ENCODE assay signal across 12 cellular contexts in genomic region chr4:26298198-26298950, GRCh38. TPM values are rescaled to one million over a fixed set of nuclear protein-coding genes. Genes with fewer than 3 reads are reported as not detected.
DNase-seq lines count a peak whose midpoint lies in the region; ATAC-seq and TF ChIP-seq lines count a peak whose summit lies in the region.
"Had no signal": no experiment of that assay in that cellular context is flagged by ENCODE, and none has a peak within 500 bp of the region (broad histone marks: within the 10 kb centered on the region; RNA-seq: fewer than 3 reads in every experiment).

No MANE protein-coding gene starts in this region.

- TF ChIP-seq POLR2A in heart left ventricle (IDR thresholded peaks at IDR 0.05): no peak

- peak overlapping the region; percentile 66 for H3K27ac ChIP-seq in CD4-positive, CD25-positive, alpha-beta regulatory T cell (ENCODE audit: insufficient read depth, low read length, poor library complexity, severe bottlenecking)
- H3K27ac ChIP-seq in iPS-18a (ENCODE audit: low read length): peak overlapping the region; percentile 79
- peak overlapping the region in 1 of 12 donors; percentile 38 for H3K27ac ChIP-seq in heart left ventricle
- H3K27ac ChIP-seq: foreskin keratinocyte, left ventricle myocardium inferior had no signal

- in situ Hi-C loops in astrocyte of the cerebellum (cut with HindIII; ENCODE audit: low sequenced_read_pairs): no loop called here

- H3K27ac Mint-ChIP-seq in CD4-positive, CD25-positive, alpha-beta regulatory T cell: peak overlapping the region; percentile 15 to 82 (median 50)
- H3K27ac Mint-ChIP-seq in HFFc6: peak overlapping the region; percentile 63

- no peaks in the 10 kb centered on the region for H3K27me3 Mint-ChIP-seq in CD4-positive, CD25-positive, alpha-beta regulatory T cell
- no peaks in the 10 kb centered on the region for H3K27me3 Mint-ChIP-seq in HFFc6 (ENCODE audit: insufficient read depth)

- no peaks in the 10 kb centered on the region for H3K36me3 Mint-ChIP-seq in CD4-positive, CD25-positive, alpha-beta regulatory T cell
- no peaks in the 10 kb centered on the region for H3K36me3 Mint-ChIP-seq in HFFc6 (ENCODE audit: low read depth)

- H3K9ac ChIP-seq in iPS-18a (ENCODE audit: low read length): peak overlapping the region; percentile 11

- TF ChIP-seq CTCF in HFFc6 (IDR thresholded peaks at IDR 0.05) (no peak), astrocyte of the cerebellum (IDR thresholded peaks at IDR 0.05; ENCODE audit: low read depth, low read length, missing control alignments) (no peak), heart left ventricle (IDR thresholded peaks at IDR 0.05) (no peak)

- H3K27me3 ChIP-seq in CD4-positive, CD25-positive, alpha-beta regulatory T cell (ENCODE audit: control insufficient read depth, insufficient read depth, low read length): no peaks in the 10 kb centered on the region
- H3K27me3 ChIP-seq in iPS-18a (ENCODE audit: control insufficient read depth, insufficient read depth, low read length): no peaks in the 10 kb centered on the region
- no peaks in the 10 kb centered on the region for H3K27me3 ChIP-seq in heart left ventricle

- peak overlapping the region; percentile 90 for H3K4me3 ChIP-seq in CD4-positive, CD25-positive, alpha-beta regulatory T cell (ENCODE audit: low read depth, low read length)
- H3K4me3 ChIP-seq in astrocyte of the cerebellum (ENCODE audit: low read depth, low read length) (no peak overlapping the region), iPS-18a (ENCODE audit: low read length) (peak overlapping the region; percentile 31), heart left ventricle (no peak overlapping the region)
- H3K4me3 ChIP-seq: left ventricle myocardium inferior had no signal

- peak overlapping the region; percentile 20 to 83 (median 64) for H3K4me3 Mint-ChIP-seq in CD4-positive, CD25-positive, alpha-beta regulatory T cell
- H3K4me3 Mint-ChIP-seq in HFFc6: peak overlapping the region; percentile 52

- no peak for DNase-seq in CD4-positive, CD25-positive, alpha-beta regulatory T cell
- DNase-seq in HFFc6 (peak; percentile 52), astrocyte of the cerebellum (ENCODE audit: low read depth) (peak; percentile 83), amygdala (lab: John Stamatoyannopoulos, UW) (no peak), SW480 (ENCODE audit: low spot score) (no peak), heart left ventricle (no peak), NCI-H526 (lab: John Stamatoyannopoulos, UW) (no peak)
- DNase-seq: foreskin keratinocyte, Kasumi-1, left ventricle myocardium inferior had no signal

- peaks cover 8% of the 10 kb centered on the region for H3K4me1 ChIP-seq in CD4-positive, CD25-positive, alpha-beta regulatory T cell (ENCODE audit: control insufficient read depth, insufficient read depth, low read length, poor library complexity, severe bottlenecking)
- peaks cover 41% of the 10 kb centered on the region for H3K4me1 ChIP-seq in iPS-18a (ENCODE audit: control insufficient read depth, low read depth, low read length)
- H3K4me1 ChIP-seq in heart left ventricle: peaks cover 0 to 39% (median 1%) of the 10 kb centered on the region in 12 donors
- H3K4me1 ChIP-seq: foreskin keratinocyte, left ventricle myocardium inferior had no signal

- intact Hi-C loops in heart left ventricle (cut with DNase I): no loop called here

- peaks cover 3 to 29% (median 13%) of the 10 kb centered on the region in 4 donors for H3K4me1 Mint-ChIP-seq in CD4-positive, CD25-positive, alpha-beta regulatory T cell
- peaks cover 42% of the 10 kb centered on the region for H3K4me1 Mint-ChIP-seq in HFFc6 (ENCODE audit: low read depth)

- H3K9me3 Mint-ChIP-seq in CD4-positive, CD25-positive, alpha-beta regulatory T cell: no peaks in the 10 kb centered on the region
- H3K9me3 Mint-ChIP-seq in HFFc6: no peaks in the 10 kb centered on the region

- 30 to 38% (median 37%) methylated on average over 5 of the region's 5 CpGs for WGBS in heart left ventricle, 4 donors

- H3K36me3 ChIP-seq in CD4-positive, CD25-positive, alpha-beta regulatory T cell (ENCODE audit: control insufficient read depth, insufficient read depth, low read length): no peaks in the 10 kb centered on the region
- H3K36me3 ChIP-seq in iPS-18a (ENCODE audit: control insufficient read depth, low read depth, low read length): no peaks in the 10 kb centered on the region
- no peaks in the 10 kb centered on the region for H3K36me3 ChIP-seq in heart left ventricle
- H3K36me3 ChIP-seq: left ventricle myocardium inferior had no signal

- no peaks in the 10 kb centered on the region for H3K9me3 ChIP-seq in CD4-positive, CD25-positive, alpha-beta regulatory T cell (ENCODE audit: control insufficient read depth in 2 of 2, low read length in 2 of 2)
- H3K9me3 ChIP-seq in iPS-18a (ENCODE audit: control insufficient read depth, low read depth, low read length) (no peaks in the 10 kb centered on the region), heart left ventricle (no peaks in the 10 kb centered on the region)
- H3K9me3 ChIP-seq: left ventricle myocardium inferior had no signal

- ATAC-seq in CD4-positive, CD25-positive, alpha-beta regulatory T cell (ENCODE audit: low read depth in 2 of 2): no peak
- no peak for ATAC-seq in heart left ventricle
- ATAC-seq: foreskin keratinocyte, Right ventricle myocardium inferior had no signal

RNA-seq across cellular contexts. Expression of gene RBPJ, which starts 22.4 kb away (rescaled TPM):
- total RNA-seq in CD4-positive, CD25-positive, alpha-beta regulatory T cell: 88.4 TPM
- polyA plus RNA-seq in CD4-positive, CD25-positive, alpha-beta regulatory T cell: 100 to 1,000 TPM in 2 of 4 donors, 10 to 100 TPM in 2; 68.5 to 120 (median 98.0) TPM
- 10 to 100 TPM; 60.9 to 71.7 (median 69.0) TPM for total RNA-seq in HFFc6 (2021; fragmentation: NEBNext Ultra II Directional; extraction: Animal tissue kit (Norgen Biotek cat#: 25700))
- total RNA-seq in heart left ventricle: 10 to 100 TPM; 29.7 to 84.3 (median 38.0) TPM
- 10 to 100 TPM; 21.9 to 27.7 TPM for polyA plus RNA-seq in heart left ventricle

Comparison
In these comparisons a context has a peak if more than half of its experiments do, and no peak if none do; other contexts are left out.
1. DNase-seq: peak in HFFc6 (single experiment) and astrocyte of the cerebellum (single experiment); none in CD4-positive, CD25-positive, alpha-beta regulatory T cell (0 of 3), amygdala (0 of 56), SW480 (single experiment), heart left ventricle (0 of 5) and NCI-H526 (0 of 2).
2. H3K4me3 ChIP-seq: peak in CD4-positive, CD25-positive, alpha-beta regulatory T cell (single experiment) and iPS-18a (single experiment); none in astrocyte of the cerebellum (single experiment) and heart left ventricle (0 of 12).